Comparison of ENCODE assay signal across 8 cellular contexts in the genomic region with DNA sequence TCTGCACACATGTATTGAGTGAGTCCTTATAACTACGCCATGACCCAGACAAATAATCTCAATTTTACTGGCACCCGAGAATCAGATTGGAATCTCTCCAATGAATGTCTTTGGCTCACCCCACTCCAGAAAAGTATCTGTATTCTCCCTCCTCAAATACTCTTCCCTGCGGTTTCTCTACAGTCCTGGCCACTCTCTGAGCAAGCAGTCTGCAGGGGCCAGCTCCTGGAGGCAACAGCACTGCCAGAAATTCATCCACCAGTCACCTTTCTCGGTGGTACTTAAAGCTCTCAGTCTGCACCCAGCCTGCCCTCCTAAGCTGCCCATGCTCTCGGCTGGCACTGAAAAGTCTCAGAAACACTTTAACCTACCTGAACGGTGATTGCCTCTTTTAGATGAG. TPM values are rescaled to one million over a fixed set of nuclear protein-coding genes. Genes with fewer than 3 reads are reported as not detected.
DNase-seq lines count a peak whose midpoint lies in the region; ATAC-seq and TF ChIP-seq lines count a peak whose summit lies in the region.

No MANE protein-coding gene starts in this region.

- CTCF ChIA-PET in AG04449 (lab: Yijun Ruan, JAX) = interaction anchor here (0.8 to 2.0 kb wide), 3 partner anchors 17 to 368 kb away, joined by 3 to 6 read pairs (median 4); no protein-coding TSS in a partner anchor
- CTCF ChIA-PET in PC-3 (lab: Charles Lee) = no interaction called here

- H2BK120ac ChIP-seq in neuronal stem cell (ENCODE audit: low read depth, low read length) = peak overlapping the region; percentile 24

- H3K4ac ChIP-seq in neuronal stem cell (ENCODE audit: low read length) = no peak overlapping the region

- no peaks in the 10 kb centered on the region for H3F3A ChIP-seq in PC-3 (ENCODE audit: low read length, unreplicated experiment)

- H3K79me1 ChIP-seq in neuronal stem cell (ENCODE audit: low read depth, low read length) = no peaks in the 10 kb centered on the region

- no peak overlapping the region for H3K23ac ChIP-seq in neuronal stem cell (ENCODE audit: low read depth, low read length, poor library complexity)

- H3K27me3 ChIP-seq in PC-3 (ENCODE audit: low read length) (no peaks in the 10 kb centered on the region), dorsolateral prefrontal cortex (no peaks in the 10 kb centered on the region), neuronal stem cell (ENCODE audit: control insufficient read depth in 3 of 3, insufficient read depth in 3 of 3, low read depth in 1 of 3, low read length in 3 of 3) (peaks cover 0 to 18% (median 0%) of the 10 kb centered on the region in 3 experiments)

- POLR2A ChIA-PET in AG04449 (lab: Yijun Ruan, JAX) (interaction anchor here (0.5 to 1.2 kb wide), 4 partner anchors 11 to 150 kb away, joined by 3 to 4 read pairs (median 3); no protein-coding TSS in a partner anchor), PC-3 (lab: Charles Lee; ENCODE audit: unreplicated experiment) (no interaction called here)

- peak overlapping the region; percentile 27 for H3K27ac ChIP-seq in PC-3 (ENCODE audit: low read length)
- peak overlapping the region in 51 of 59 donors; percentile 1 to 93 (median 67) for H3K27ac ChIP-seq in dorsolateral prefrontal cortex
- H3K27ac ChIP-seq in neuronal stem cell (replicated peaks; ENCODE audit: low read length) = no peak overlapping the region

- DNase-seq in AG04449 (ENCODE audit: low read depth, low spot score) (no peak), PC-3 (no peak), dorsolateral prefrontal cortex (peak in 1 of 10 donors; percentile 52), neuronal stem cell (ENCODE audit: low spot score) (no peak), GM19238 (ENCODE audit: insufficient read length, low spot score) (no peak), KG1 (lab: John Stamatoyannopoulos, UW) (no peak), HuH-7 (ENCODE audit: low spot score) (no peak)

- WGBS in neuronal stem cell (ENCODE audit: extremely low coverage in 2 of 2, insufficient read length in 2 of 2, insufficient replicate concordance in 1 of 2), 2 donors = no CpG with 5 or more reads among the region's 6 CpGs

- H3K9ac ChIP-seq in PC-3 (ENCODE audit: low read length) = no peak overlapping the region
- no peak overlapping the region for H3K9ac ChIP-seq in neuronal stem cell (ENCODE audit: low read depth, low read length, poor library complexity)

- H4K91ac ChIP-seq in neuronal stem cell (ENCODE audit: low read depth, low read length, poor library complexity) = peak overlapping the region; percentile 22

- H3K4me2 ChIP-seq in PC-3 (ENCODE audit: low read length) = peak overlapping the region; percentile 38
- no peak overlapping the region for H3K4me2 ChIP-seq in neuronal stem cell (ENCODE audit: insufficient read depth, low read length, poor library complexity, severe bottlenecking)

- H3K18ac ChIP-seq in neuronal stem cell (ENCODE audit: low read length) = peak overlapping the region; percentile 19

- H3K14ac ChIP-seq in neuronal stem cell (ENCODE audit: low read length) = no peak overlapping the region

- peak overlapping the region; percentile 25; the same call in 1 of the 2 replicates for H2AFZ ChIP-seq in PC-3 (ENCODE audit: low read length)
- H2AFZ ChIP-seq in neuronal stem cell (ENCODE audit: low read length) = peak overlapping the region; percentile 26

- ATAC-seq in PC-3 (no peak), GM18502 (IDR thresholded peaks at IDR 0.05; ENCODE audit: poor library complexity, unreplicated experiment) (no peak)

- no TSS peak for BruUV-seq in PC-3 (replicated peaks; lab: Mats Ljungman, UMichigan)

- no peak overlapping the region for H2BK12ac ChIP-seq in neuronal stem cell (ENCODE audit: low read length)

- peak overlapping the region; percentile 25; the same call in 1 of the 2 replicates for H3K4me3 ChIP-seq in AG04449 (ENCODE audit: low read depth, low read length)
- no peak overlapping the region; the same call in 1 of the 2 replicates for H3K4me3 ChIP-seq in PC-3 (ENCODE audit: low read length)
- peak overlapping the region in 58 of 59 donors; percentile 8 to 65 (median 45) for H3K4me3 ChIP-seq in dorsolateral prefrontal cortex
- no peak overlapping the region for H3K4me3 ChIP-seq in neuronal stem cell (ENCODE audit: low read length in 2 of 2)

- no peak overlapping the region for H2BK5ac ChIP-seq in neuronal stem cell (ENCODE audit: low read length)

- intact Hi-C loops in PC-3 (cut with micrococcal nuclease) (no loop called here), dorsolateral prefrontal cortex (cut with DNase I) (no loop called here)

- no peak overlapping the region for H2AK5ac ChIP-seq in neuronal stem cell (ENCODE audit: low read depth, low read length)

- H4K20me1 ChIP-seq in PC-3 (ENCODE audit: low read length) = no peaks in the 10 kb centered on the region

- no peak overlapping the region for H2BK15ac ChIP-seq in neuronal stem cell (ENCODE audit: low read length)

- peaks cover 15% of the 10 kb centered on the region for H3K4me1 ChIP-seq in PC-3 (ENCODE audit: insufficient read depth, low read length)
- H3K4me1 ChIP-seq in neuronal stem cell (ENCODE audit: control insufficient read depth in 2 of 2, insufficient read depth in 1 of 2, low read depth in 1 of 2, low read length in 2 of 2) = peaks cover 0 to 2% of the 10 kb centered on the region in 2 donors

- no peaks in the 10 kb centered on the region for H3K9me2 ChIP-seq in PC-3 (replicated peaks; ENCODE audit: low read length)

- TF ChIP-seq CTCF in AG04449 (IDR thresholded peaks at IDR 0.05; ENCODE audit: insufficient read depth, low read length, missing control alignments) (no peak), PC-3 (conservative IDR thresholded peaks at IDR 0.05; ENCODE audit: low read depth, low read length) (no peak), dorsolateral prefrontal cortex (IDR thresholded peaks at IDR 0.05 in 54 of 56, conservative IDR thresholded peaks at IDR 0.05 in 2 of 56; ENCODE audit: low read depth in 1 of 56, partially characterized antibody in 56 of 56) (no peak)

- H4K8ac ChIP-seq in neuronal stem cell (ENCODE audit: low read depth, low read length) = no peak overlapping the region

- H3K9me3 ChIP-seq in PC-3 (ENCODE audit: low read length) (no peaks in the 10 kb centered on the region), neuronal stem cell (replicated peaks in 1 of 2; ENCODE audit: control insufficient read depth in 2 of 2, insufficient read depth in 1 of 2, low read depth in 1 of 2, low read length in 2 of 2) (no peaks in the 10 kb centered on the region)

- H3K36me3 ChIP-seq in PC-3 (ENCODE audit: low read depth, low read length) = no peaks in the 10 kb centered on the region
- H3K36me3 ChIP-seq in neuronal stem cell (replicated peaks in 1 of 2; ENCODE audit: control insufficient read depth in 2 of 2, insufficient read depth in 2 of 2, low read length in 2 of 2) = no peaks in the 10 kb centered on the region

- H3K79me2 ChIP-seq in PC-3 (ENCODE audit: low read length) = no peaks in the 10 kb centered on the region

RNA-seq across cellular contexts. Expression of a gene that starts 16.1 kb away (rescaled TPM):
- total RNA-seq in PC-3 (2014; rRNA removed) = 4.8 and 5.0 TPM in 2 replicates
- total RNA-seq in dorsolateral prefrontal cortex = 10 to 100 TPM; 43.6 to 84.7 (median 61.2) TPM
- polyA plus RNA-seq in neuronal stem cell (2013, experiment 1 of 2) = 2.1 TPM
- polyA plus RNA-seq in neuronal stem cell (2013, experiment 2 of 2) = 1.4 TPM

Comparison
In these comparisons a context has a peak if more than half of its experiments do, and no peak if none do; other contexts are left out.
1. H3K4me3 ChIP-seq: peak in AG04449 (single experiment) and dorsolateral prefrontal cortex (58 of 59); none in PC-3 (single experiment) and neuronal stem cell (0 of 2).